In genomic region chr13:52455677-52456041, GRCh38 we compare ENCODE assay signal across 8 cellular contexts. TPM values are rescaled to one million over a fixed set of nuclear protein-coding genes. Genes with fewer than 3 reads are reported as not detected.
DNase-seq lines count a peak whose midpoint lies in the region; ATAC-seq and TF ChIP-seq lines count a peak whose summit lies in the region.

No MANE protein-coding gene starts in this region.

- H3K23ac ChIP-seq in IMR-90 (ENCODE audit: low read depth, low read length) = peak overlapping the region; percentile 81; the same call in 1 of the 2 replicates

- peak overlapping the region; percentile 98 for H2AFZ ChIP-seq in IMR-90 (replicated peaks; ENCODE audit: low read length, poor library complexity)
- H2AFZ ChIP-seq in neural cell (ENCODE audit: low read depth, low read length) = peak overlapping the region; percentile 97

- no peaks in the 10 kb centered on the region for H3F3A ChIP-seq in neural cell (ENCODE audit: insufficient read depth, low read length, poor library complexity, severe bottlenecking)

- H3K56ac ChIP-seq in IMR-90 (ENCODE audit: extremely low read depth, insufficient read depth, low read length) = peak overlapping the region; percentile 31

- peak overlapping the region; percentile 83 for H3K14ac ChIP-seq in IMR-90 (replicated peaks; ENCODE audit: low read depth, low read length)

- no peak overlapping the region for H2BK15ac ChIP-seq in IMR-90 (ENCODE audit: low read depth, low read length)

- CTCF ChIA-PET in Caco-2 (lab: Charles Lee) = no interaction called here
- CTCF ChIA-PET in IMR-90 (lab: Yijun Ruan, JAX) = no interaction called here

- peak overlapping the region; percentile 58; the same call in 1 of the 2 replicates for H2BK120ac ChIP-seq in IMR-90 (ENCODE audit: low read depth, low read length)

- H3K4ac ChIP-seq in IMR-90 (ENCODE audit: low read depth, low read length) = peak overlapping the region; percentile 86

- H4K20me1 ChIP-seq in IMR-90 (ENCODE audit: insufficient read depth, low read length) = no peaks in the 10 kb centered on the region
- H4K20me1 ChIP-seq in neural cell (ENCODE audit: insufficient read depth) = no peaks in the 10 kb centered on the region

- peaks cover 4 to 17% of the 10 kb centered on the region in 2 experiments; a peak in 3 of 4 replicates for H3K79me1 ChIP-seq in IMR-90 (ENCODE audit: low read depth in 1 of 2, low read length in 2 of 2)

- H3K4me3 Mint-ChIP-seq in Caco-2 (ENCODE audit: unreplicated experiment) = peak overlapping the region; percentile 97
- peak overlapping the region; percentile 88 to 96 for H3K4me3 Mint-ChIP-seq in stimulated activated naive CD8-positive, alpha-beta T cell treated with anti-CD3 and anti-CD28 coated beads, Interleukin-15, amount 100 ng/mL, for 72 hours

- dilution Hi-C loops in IMR-90 (cut with HindIII; ENCODE audit: low sequenced_read_pairs, unreplicated experiment) = no loop called here

- H3K18ac ChIP-seq in IMR-90 (ENCODE audit: low read depth, low read length) = peak overlapping the region; percentile 45; the same call in 1 of the 2 replicates

- H3K4me2 ChIP-seq in IMR-90 (ENCODE audit: low read depth, low read length) = peak overlapping the region; percentile 85
- H3K4me2 ChIP-seq in neural cell (ENCODE audit: low read length) = peak overlapping the region; percentile 79

- H3K9ac ChIP-seq in IMR-90 (ENCODE audit: low read depth, low read length) = peak overlapping the region; percentile 74
- peak overlapping the region; percentile 79 for H3K9ac ChIP-seq in neural cell (ENCODE audit: low read length)

- no peaks in the 10 kb centered on the region for H3K27me3 Mint-ChIP-seq in Caco-2 (ENCODE audit: insufficient read depth, unreplicated experiment)
- no peaks in the 10 kb centered on the region for H3K27me3 Mint-ChIP-seq in stimulated activated naive CD8-positive, alpha-beta T cell treated with anti-CD3 and anti-CD28 coated beads, Interleukin-15, amount 100 ng/mL, for 72 hours

- peaks cover 50% of the 10 kb centered on the region for H3K36me3 Mint-ChIP-seq in Caco-2 (ENCODE audit: insufficient read depth, unreplicated experiment)

- H3K4me1 Mint-ChIP-seq in Caco-2 (ENCODE audit: low read depth, unreplicated experiment) = peaks cover 11% of the 10 kb centered on the region
- peaks cover 31% of the 10 kb centered on the region for H3K4me1 Mint-ChIP-seq in stimulated activated naive CD8-positive, alpha-beta T cell treated with anti-CD3 and anti-CD28 coated beads, Interleukin-15, amount 100 ng/mL, for 72 hours

- H3K27ac ChIP-seq in IMR-90 (ENCODE audit: insufficient read depth, low read length) = peak overlapping the region; percentile 78
- peak overlapping the region; percentile 81 for H3K27ac ChIP-seq in neural cell (ENCODE audit: low read length)

- WGBS in IMR-90 (ENCODE audit: extremely low coverage in 2 of 2, insufficient read length in 1 of 2), 2 experiments = 2% methylated on average over 12 of the region's 37 CpGs; no CpG with 5 or more reads in 1 of the 2 experiments

- ATAC-seq in GM21447 (IDR thresholded peaks at IDR 0.05; ENCODE audit: unreplicated experiment) (peak; percentile 31), IMR-90 (ENCODE audit: low read depth) (peak; percentile 69)
- peak; percentile 64 for ATAC-seq in stimulated activated naive CD8-positive, alpha-beta T cell treated with anti-CD3 and anti-CD28 coated beads, Interleukin-15, amount 100 ng/mL, for 72 hours

- no peaks in the 10 kb centered on the region for H3K27me3 ChIP-seq in Caco-2 (replicated peaks; ENCODE audit: control insufficient read depth, insufficient read depth, low read length)
- no peaks in the 10 kb centered on the region for H3K27me3 ChIP-seq in IMR-90 (ENCODE audit: control insufficient read depth, insufficient read depth, low read length)
- H3K27me3 ChIP-seq in neural cell (ENCODE audit: insufficient read depth, low read depth, low read length) = no peaks in the 10 kb centered on the region

- no peak for TF ChIP-seq RAD21 in IMR-90 (IDR thresholded peaks at IDR 0.05; ENCODE audit: low read length)
- TF ChIP-seq RAD21 in neural cell (conservative IDR thresholded peaks at IDR 0.05) = no peak

- no peaks in the 10 kb centered on the region for H3K36me3 ChIP-seq in Caco-2 (ENCODE audit: control insufficient read depth, insufficient read depth, low read length)
- no peaks in the 10 kb centered on the region for H3K36me3 ChIP-seq in IMR-90 (ENCODE audit: control insufficient read depth, insufficient read depth, low read length)
- no peaks in the 10 kb centered on the region for H3K36me3 ChIP-seq in neural cell (ENCODE audit: insufficient read depth, low read length)

- no peak for TF ChIP-seq CTCF in Caco-2 (IDR thresholded peaks at IDR 0.05; ENCODE audit: insufficient read depth in 1 of 2, low read depth in 1 of 2, low read length in 1 of 2, severe bottlenecking in 1 of 2, unreplicated experiment in 1 of 2)
- no peak for TF ChIP-seq CTCF in IMR-90 (conservative IDR thresholded peaks at IDR 0.05; ENCODE audit: low read depth, low read length)
- TF ChIP-seq CTCF in fibroblast of the aortic adventitia (IDR thresholded peaks at IDR 0.05; ENCODE audit: insufficient read depth, low read length) = no peak
- no peak for TF ChIP-seq CTCF in neural cell (IDR thresholded peaks at IDR 0.05; ENCODE audit: poor library complexity, severe bottlenecking)

- H3K27ac Mint-ChIP-seq in Caco-2 (ENCODE audit: unreplicated experiment) = peak overlapping the region; percentile 96
- H3K27ac Mint-ChIP-seq in stimulated activated naive CD8-positive, alpha-beta T cell treated with anti-CD3 and anti-CD28 coated beads, Interleukin-15, amount 100 ng/mL, for 72 hours = peak overlapping the region; percentile 87 to 99

- no peak for TF ChIP-seq POLR2A in IMR-90 (IDR thresholded peaks at IDR 0.05; ENCODE audit: low read depth, low read length)

- H2BK5ac ChIP-seq in IMR-90 (ENCODE audit: low read depth, low read length, poor library complexity, severe bottlenecking) = peak overlapping the region; percentile 82

- no peak overlapping the region for H2BK20ac ChIP-seq in IMR-90 (ENCODE audit: low read depth, low read length)

- peak; percentile 7 for TF ChIP-seq EP300 in neural cell (conservative IDR thresholded peaks at IDR 0.05; ENCODE audit: poor library complexity, severe bottlenecking)

- no peak overlapping the region for H4K5ac ChIP-seq in IMR-90 (ENCODE audit: low read depth, low read length)

- H3K9me1 ChIP-seq in IMR-90 (ENCODE audit: insufficient read depth, low read length) = no peaks in the 10 kb centered on the region

- H3K79me2 ChIP-seq in neural cell (replicated peaks; ENCODE audit: insufficient read depth, low read length) = peaks cover 24% of the 10 kb centered on the region

- POLR2A ChIA-PET in Caco-2 (lab: Charles Lee) (no interaction called here), IMR-90 (lab: Charles Lee; ENCODE audit: unreplicated experiment) (no interaction called here)

- H4K91ac ChIP-seq in IMR-90 (ENCODE audit: insufficient read depth, low read depth, low read length) = peak overlapping the region; percentile 65; the same call in 1 of the 2 replicates

- peak; percentile 86 to 90 for DNase-seq in Caco-2
- DNase-seq in IMR-90 = peak; percentile 43
- DNase-seq in RPMI8226 = peak; percentile 71
- DNase-seq in activated effector memory CD4-positive, alpha-beta T cell treated with Interleukin-2 at 50 U/mL for 16 hours = peak; percentile 69
- peak; percentile 66 for DNase-seq in fibroblast of the aortic adventitia (ENCODE audit: low read depth)
- peak; percentile 76 to 79 for DNase-seq in stimulated activated naive CD8-positive, alpha-beta T cell treated with anti-CD3 and anti-CD28 coated beads, Interleukin-15, amount 100 ng/mL, for 72 hours

- H3K4me1 ChIP-seq in Caco-2 = no peaks in the 10 kb centered on the region
- H3K4me1 ChIP-seq in IMR-90 (ENCODE audit: control insufficient read depth, insufficient read depth, low read length) = no peaks in the 10 kb centered on the region

- H3K4me3 ChIP-seq in Caco-2 (ENCODE audit: low read depth, low read length) = peak overlapping the region; percentile 81
- H3K4me3 ChIP-seq in IMR-90 (ENCODE audit: insufficient read depth, low read depth, low read length) = peak overlapping the region; percentile 89
- peak overlapping the region; percentile 97 for H3K4me3 ChIP-seq in fibroblast of the aortic adventitia (ENCODE audit: low read depth, low read length)
- H3K4me3 ChIP-seq in neural cell (ENCODE audit: low read length) = peak overlapping the region; percentile 87

- H4K8ac ChIP-seq in IMR-90 (ENCODE audit: low read depth in 2 of 2, low read length in 2 of 2) = peak overlapping the region; percentile 20 to 56; a peak in 1 of 4 replicates

- H2AK9ac ChIP-seq in IMR-90 (replicated peaks; ENCODE audit: low read depth, low read length, poor library complexity) = peak overlapping the region; percentile 78

- no peaks in the 10 kb centered on the region for H3K9me3 Mint-ChIP-seq in Caco-2 (ENCODE audit: unreplicated experiment)
- H3K9me3 Mint-ChIP-seq in stimulated activated naive CD8-positive, alpha-beta T cell treated with anti-CD3 and anti-CD28 coated beads, Interleukin-15, amount 100 ng/mL, for 72 hours = no peaks in the 10 kb centered on the region

- no peak overlapping the region; the same call in 1 of the 2 replicates for H2AK5ac ChIP-seq in IMR-90 (ENCODE audit: low read depth, low read length)

- intact Hi-C loops in Caco-2 (cut with micrococcal nuclease; ENCODE audit: unreplicated experiment) = loop anchor here (5.0 to 10.0 kb wide), 4 partner anchors 159 to 651 kb away; partner anchors contain the start of genes DHRS12 and SUGT1
- intact Hi-C loops in IMR-90 (cut with micrococcal nuclease) = loop anchor here (5.0 to 10.0 kb wide), 2 partner anchors 197 to 1001 kb away; partner anchors contain the start of genes INTS6 and SUGT1

- H3K9me3 ChIP-seq in Caco-2 (no peaks in the 10 kb centered on the region), IMR-90 (ENCODE audit: control insufficient read depth, insufficient read depth, low read length) (no peaks in the 10 kb centered on the region), neural cell (ENCODE audit: low read length) (no peaks in the 10 kb centered on the region)

- BruUV-seq in Caco-2 (replicated peaks; lab: Mats Ljungman, UMichigan) (no TSS peak), IMR-90 (replicated peaks; lab: Mats Ljungman, UMichigan) (no TSS peak)

- in situ Hi-C loops in IMR-90 (cut with MboI; ENCODE audit: low sequenced_read_pairs) = loop anchor here (10.0 to 25.0 kb wide), 3 partner anchors 199 to 443 kb away; partner anchors contain the start of genes ALG11, ATP7B, SUGT1 and UTP14C

- no peaks in the 10 kb centered on the region for H3K9me2 ChIP-seq in neural cell (ENCODE audit: insufficient read depth, low read length)

RNA-seq across cellular contexts. Expression of gene CKAP2, which starts 0.4 kb away (rescaled TPM):
- total RNA-seq in Caco-2 (2022) (62.4 and 68.9 TPM in 2 replicates), IMR-90 (2012; rRNA removed) (44.6 and 62.5 TPM in 2 replicates), fibroblast of the aortic adventitia (ENCODE audit: low replicate concordance) (9.2 and 55.5 TPM in 2 replicates)
- polyA plus RNA-seq in IMR-90 (2012; rRNA removed) (17.9 and 23.0 TPM in 2 replicates), neural cell (15.9 and 19.1 TPM in 2 replicates)
- 2.1 and 2.6 TPM in 2 replicates for polyA plus RNA-seq in IMR-90 (2012; cell fraction: cytosol; rRNA removed)
- polyA plus RNA-seq in IMR-90 (2012; cell fraction: nucleus; rRNA removed; ENCODE audit: low replicate concordance) = 1.0 and 8.5 TPM in 2 replicates
- 22.6 and 26.9 TPM in 2 replicates for polyA minus RNA-seq in neural cell

RNA-seq across cellular contexts. Expression of gene VPS36, which starts 5.2 kb away (rescaled TPM):
- total RNA-seq in Caco-2 (2022) (40.9 and 48.4 TPM in 2 replicates), IMR-90 (2012; rRNA removed) (16.7 and 23.1 TPM in 2 replicates), fibroblast of the aortic adventitia (ENCODE audit: low replicate concordance) (39.1 and 62.5 TPM in 2 replicates)
- polyA plus RNA-seq in IMR-90 (2012; rRNA removed) (9.6 and 14.8 TPM in 2 replicates), neural cell (85.4 and 92.6 TPM in 2 replicates)
- polyA plus RNA-seq in IMR-90 (2012; cell fraction: cytosol; rRNA removed) = 3.0 and 3.3 TPM in 2 replicates
- polyA plus RNA-seq in IMR-90 (2012; cell fraction: nucleus; rRNA removed; ENCODE audit: low replicate concordance) = 11.8 and 53.3 TPM in 2 replicates
- polyA minus RNA-seq in neural cell = 78.2 and 100 TPM in 2 replicates

RNA-seq across cellular contexts. Expression of gene THSD1, which starts 49.7 kb away (rescaled TPM):
- total RNA-seq in Caco-2 (2022) (0.11 and 0.16 TPM in 2 replicates), IMR-90 (2012; rRNA removed) (14.7 and 19.0 TPM in 2 replicates), fibroblast of the aortic adventitia (ENCODE audit: low replicate concordance) (4.8 and 6.0 TPM in 2 replicates)
- polyA plus RNA-seq in IMR-90 (2012; rRNA removed) (10.9 and 12.1 TPM in 2 replicates), neural cell (2.3 and 3.8 TPM in 2 replicates)
- polyA plus RNA-seq in IMR-90 (2012; cell fraction: cytosol; rRNA removed) = 7.1 and 8.5 TPM in 2 replicates
- 10.3 and 11.6 TPM in 2 replicates for polyA plus RNA-seq in IMR-90 (2012; cell fraction: nucleus; rRNA removed; ENCODE audit: low replicate concordance)
- 4.6 and 5.0 TPM in 2 replicates for polyA minus RNA-seq in neural cell

Comparison
In these comparisons a context has a peak if more than half of its experiments do, and no peak if none do; other contexts are left out.
1. Peak in every context shown above with its lines: DNase-seq, ATAC-seq, H3K4me3 ChIP-seq and H3K27ac ChIP-seq.